In the genomic region with DNA sequence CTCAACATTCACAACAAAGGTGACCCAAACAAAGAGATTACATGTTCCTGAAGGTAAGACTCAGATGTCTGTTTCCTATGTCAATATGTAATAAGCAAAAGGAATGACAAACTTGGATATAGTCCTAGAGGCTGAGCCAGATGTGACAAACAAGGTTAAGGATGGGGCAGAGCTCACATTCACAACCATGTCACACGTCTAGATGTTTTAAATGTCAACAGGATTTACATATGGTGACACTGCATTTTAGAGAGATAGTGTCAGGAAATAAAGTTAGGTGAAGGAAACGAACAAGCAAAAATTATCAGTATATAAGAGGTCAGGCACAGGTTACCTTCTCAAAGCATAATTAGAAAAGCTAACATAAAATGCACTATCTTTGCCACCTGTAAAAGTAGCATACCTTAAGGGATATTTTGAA, we compare ENCODE assay signal across 2 cellular contexts.
A peak's percentile ranks its signal among the peaks of the same experiment; 100 is the strongest.
TF ChIP-seq lines count a peak whose summit lies in the region.

No MANE protein-coding gene starts in this region.

TF ChIP-seq in K562, 482 proteins besides CTCF, POLR2A, EP300 and RAD21 (continues in another document):
- TF ChIP-seq MAFG (tag; conservative IDR thresholded peaks at IDR 0.05), result peak; percentile 85
- TF ChIP-seq, protein P1, sequence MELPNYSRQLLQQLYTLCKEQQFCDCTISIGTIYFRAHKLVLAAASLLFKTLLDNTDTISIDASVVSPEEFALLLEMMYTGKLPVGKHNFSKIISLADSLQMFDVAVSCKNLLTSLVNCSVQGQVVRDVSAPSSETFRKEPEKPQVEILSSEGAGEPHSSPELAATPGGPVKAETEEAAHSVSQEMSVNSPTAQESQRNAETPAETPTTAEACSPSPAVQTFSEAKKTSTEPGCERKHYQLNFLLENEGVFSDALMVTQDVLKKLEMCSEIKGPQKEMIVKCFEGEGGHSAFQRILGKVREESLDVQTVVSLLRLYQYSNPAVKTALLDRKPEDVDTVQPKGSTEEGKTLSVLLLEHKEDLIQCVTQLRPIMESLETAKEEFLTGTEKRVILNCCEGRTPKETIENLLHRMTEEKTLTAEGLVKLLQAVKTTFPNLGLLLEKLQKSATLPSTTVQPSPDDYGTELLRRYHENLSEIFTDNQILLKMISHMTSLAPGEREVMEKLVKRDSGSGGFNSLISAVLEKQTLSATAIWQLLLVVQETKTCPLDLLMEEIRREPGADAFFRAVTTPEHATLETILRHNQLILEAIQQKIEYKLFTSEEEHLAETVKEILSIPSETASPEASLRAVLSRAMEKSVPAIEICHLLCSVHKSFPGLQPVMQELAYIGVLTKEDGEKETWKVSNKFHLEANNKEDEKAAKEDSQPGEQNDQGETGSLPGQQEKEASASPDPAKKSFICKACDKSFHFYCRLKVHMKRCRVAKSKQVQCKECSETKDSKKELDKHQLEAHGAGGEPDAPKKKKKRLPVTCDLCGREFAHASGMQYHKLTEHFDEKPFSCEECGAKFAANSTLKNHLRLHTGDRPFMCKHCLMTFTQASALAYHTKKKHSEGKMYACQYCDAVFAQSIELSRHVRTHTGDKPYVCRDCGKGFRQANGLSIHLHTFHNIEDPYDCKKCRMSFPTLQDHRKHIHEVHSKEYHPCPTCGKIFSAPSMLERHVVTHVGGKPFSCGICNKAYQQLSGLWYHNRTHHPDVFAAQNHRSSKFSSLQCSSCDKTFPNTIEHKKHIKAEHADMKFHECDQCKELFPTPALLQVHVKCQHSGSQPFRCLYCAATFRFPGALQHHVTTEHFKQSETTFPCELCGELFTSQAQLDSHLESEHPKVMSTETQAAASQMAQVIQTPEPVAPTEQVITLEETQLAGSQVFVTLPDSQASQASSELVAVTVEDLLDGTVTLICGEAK (IDR thresholded peaks at IDR 0.05), result peak; percentile 71
- TF ChIP-seq, protein P1 (CRISPR knock-in tag; IDR thresholded peaks at IDR 0.05), result no peak
- TF ChIP-seq ELF1 (tag; IDR thresholded peaks at IDR 0.05), result no peak
- TF ChIP-seq, protein P2, sequence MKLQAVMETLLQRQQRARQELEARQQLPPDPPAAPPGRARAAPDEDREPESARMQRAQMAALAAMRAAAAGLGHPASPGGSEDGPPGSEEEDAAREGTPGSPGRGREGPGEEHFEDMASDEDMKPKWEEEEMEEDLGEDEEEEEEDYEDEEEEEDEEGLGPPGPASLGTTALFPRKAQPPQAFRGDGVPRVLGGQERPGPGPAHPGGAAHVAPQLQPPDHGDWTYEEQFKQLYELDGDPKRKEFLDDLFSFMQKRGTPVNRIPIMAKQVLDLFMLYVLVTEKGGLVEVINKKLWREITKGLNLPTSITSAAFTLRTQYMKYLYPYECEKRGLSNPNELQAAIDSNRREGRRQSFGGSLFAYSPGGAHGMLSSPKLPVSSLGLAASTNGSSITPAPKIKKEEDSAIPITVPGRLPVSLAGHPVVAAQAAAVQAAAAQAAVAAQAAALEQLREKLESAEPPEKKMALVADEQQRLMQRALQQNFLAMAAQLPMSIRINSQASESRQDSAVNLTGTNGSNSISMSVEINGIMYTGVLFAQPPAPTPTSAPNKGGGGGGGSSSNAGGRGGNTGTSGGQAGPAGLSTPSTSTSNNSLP (IDR thresholded peaks at IDR 0.05; ENCODE audit: borderline replicate concordance, low read depth, low read length), result peak; percentile 29; the same call in 1 of the 2 replicates
- TF ChIP-seq SMARCE1 (IDR thresholded peaks at IDR 0.05), result peak; percentile 35; the same call in 1 of the 2 replicates
- no peak for TF ChIP-seq ZNF133 (CRISPR knock-in tag; IDR thresholded peaks at IDR 0.05)
- TF ChIP-seq MXD1 (CRISPR knock-in tag; IDR thresholded peaks at IDR 0.05; ENCODE audit: borderline replicate concordance, poor library complexity, severe bottlenecking), result no peak
- TF ChIP-seq MYBL2 (IDR thresholded peaks at IDR 0.05; ENCODE audit: low read depth), result no peak; the same call in 1 of the 2 replicates
- no peak for TF ChIP-seq MYBL2 (CRISPR knock-in tag; IDR thresholded peaks at IDR 0.05; ENCODE audit: borderline replicate concordance)
- TF ChIP-seq STAT5B (CRISPR knock-in tag; IDR thresholded peaks at IDR 0.05), result no peak
- TF ChIP-seq ZNF12 (CRISPR knock-in tag; IDR thresholded peaks at IDR 0.05), result no peak
- TF ChIP-seq KAT7 (CRISPR knock-in tag; IDR thresholded peaks at IDR 0.05; ENCODE audit: borderline replicate concordance), result no peak
- TF ChIP-seq PKNOX1 (IDR thresholded peaks at IDR 0.05), result peak; percentile 69

TF ChIP-seq in HepG2, 621 proteins besides CTCF, POLR2A, EP300 and RAD21:
- TF ChIP-seq FOXA1 (IDR thresholded peaks at IDR 0.05) (no peak), FOXA1 (CRISPR knock-in tag; IDR thresholded peaks at IDR 0.05) (peak; percentile 48; the same call in 1 of the 2 replicates), RARA (CRISPR knock-in tag; IDR thresholded peaks at IDR 0.05) (0 out of 2 replicates have a peak, but pooled peaks have one; percentile 32), CEBPG (CRISPR knock-in tag; IDR thresholded peaks at IDR 0.05) (0 out of 2 replicates have a peak, but pooled peaks have one; percentile 18), SOX13 (IDR thresholded peaks at IDR 0.05) (no peak), SOX13 (CRISPR knock-in tag; conservative IDR thresholded peaks at IDR 0.05 in 1 of 2, IDR thresholded peaks at IDR 0.05 in 1 of 2) (peak in 1 of 2 experiments; percentile 24; a peak in 1 of 4 replicates), ZSCAN31 (CRISPR knock-in tag; IDR thresholded peaks at IDR 0.05; ENCODE audit: low read depth) (no peak), TMF1 (CRISPR knock-in tag; IDR thresholded peaks at IDR 0.05; ENCODE audit: low read depth) (no peak), DNMT3B (CRISPR knock-in tag; conservative IDR thresholded peaks at IDR 0.05) (no peak), GATAD2A (CRISPR knock-in tag; IDR thresholded peaks at IDR 0.05) (0 out of 2 replicates have a peak, but pooled peaks have one; percentile 19), BCL6 (CRISPR knock-in tag; IDR thresholded peaks at IDR 0.05) (0 out of 2 replicates have a peak, but pooled peaks have one; percentile 17), FOXA3 (CRISPR knock-in tag; IDR thresholded peaks at IDR 0.05) (peak; percentile 46; the same call in 1 of the 2 replicates)
- TF ChIP-seq, protein P3, sequence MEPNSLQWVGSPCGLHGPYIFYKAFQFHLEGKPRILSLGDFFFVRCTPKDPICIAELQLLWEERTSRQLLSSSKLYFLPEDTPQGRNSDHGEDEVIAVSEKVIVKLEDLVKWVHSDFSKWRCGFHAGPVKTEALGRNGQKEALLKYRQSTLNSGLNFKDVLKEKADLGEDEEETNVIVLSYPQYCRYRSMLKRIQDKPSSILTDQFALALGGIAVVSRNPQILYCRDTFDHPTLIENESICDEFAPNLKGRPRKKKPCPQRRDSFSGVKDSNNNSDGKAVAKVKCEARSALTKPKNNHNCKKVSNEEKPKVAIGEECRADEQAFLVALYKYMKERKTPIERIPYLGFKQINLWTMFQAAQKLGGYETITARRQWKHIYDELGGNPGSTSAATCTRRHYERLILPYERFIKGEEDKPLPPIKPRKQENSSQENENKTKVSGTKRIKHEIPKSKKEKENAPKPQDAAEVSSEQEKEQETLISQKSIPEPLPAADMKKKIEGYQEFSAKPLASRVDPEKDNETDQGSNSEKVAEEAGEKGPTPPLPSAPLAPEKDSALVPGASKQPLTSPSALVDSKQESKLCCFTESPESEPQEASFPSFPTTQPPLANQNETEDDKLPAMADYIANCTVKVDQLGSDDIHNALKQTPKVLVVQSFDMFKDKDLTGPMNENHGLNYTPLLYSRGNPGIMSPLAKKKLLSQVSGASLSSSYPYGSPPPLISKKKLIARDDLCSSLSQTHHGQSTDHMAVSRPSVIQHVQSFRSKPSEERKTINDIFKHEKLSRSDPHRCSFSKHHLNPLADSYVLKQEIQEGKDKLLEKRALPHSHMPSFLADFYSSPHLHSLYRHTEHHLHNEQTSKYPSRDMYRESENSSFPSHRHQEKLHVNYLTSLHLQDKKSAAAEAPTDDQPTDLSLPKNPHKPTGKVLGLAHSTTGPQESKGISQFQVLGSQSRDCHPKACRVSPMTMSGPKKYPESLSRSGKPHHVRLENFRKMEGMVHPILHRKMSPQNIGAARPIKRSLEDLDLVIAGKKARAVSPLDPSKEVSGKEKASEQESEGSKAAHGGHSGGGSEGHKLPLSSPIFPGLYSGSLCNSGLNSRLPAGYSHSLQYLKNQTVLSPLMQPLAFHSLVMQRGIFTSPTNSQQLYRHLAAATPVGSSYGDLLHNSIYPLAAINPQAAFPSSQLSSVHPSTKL (CRISPR knock-in tag; IDR thresholded peaks at IDR 0.05), result 0 out of 2 replicates have a peak, but pooled peaks have one; percentile 17
